In the genomic region with DNA sequence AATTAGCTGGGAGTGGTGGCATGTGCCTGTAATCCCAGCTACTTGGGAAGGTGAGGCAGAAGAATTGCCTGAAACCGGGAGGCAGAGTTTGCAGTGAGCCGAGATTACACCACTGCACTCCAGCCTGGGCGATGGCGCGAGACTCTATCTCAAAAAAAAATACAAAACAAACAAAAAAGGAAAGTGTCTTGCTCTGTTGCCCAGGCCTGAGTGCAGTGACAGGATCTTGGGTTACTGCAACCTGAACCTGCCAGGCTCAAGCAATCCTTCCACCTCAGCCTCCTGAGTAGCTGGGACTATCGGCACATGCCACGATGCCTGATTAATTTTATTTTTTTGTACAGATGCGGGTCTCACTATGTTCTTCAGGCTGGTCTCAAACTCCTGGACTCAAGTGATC, we compare ENCODE assay signal across 26 cellular contexts.
"Had no signal": no experiment of that assay in that cellular context is flagged by ENCODE, and none has a peak within 500 bp of the region (broad histone marks: within the 10 kb centered on the region; RNA-seq: fewer than 3 reads in every experiment).

No MANE protein-coding gene starts in this region.

- H3K4me3 ChIP-seq: gastroesophageal sphincter, heart right ventricle, lung, ovary, sigmoid colon, skin epidermis, spleen, testis, tibial nerve, upper lobe of right lung, uterus had no signal

- H3K27ac ChIP-seq: epithelial cell of prostate, gastroesophageal sphincter, ovary, sigmoid colon, skin epidermis, spleen, testis, tibial nerve, upper lobe of right lung, uterus had no signal

- H3K9me3 ChIP-seq: gastroesophageal sphincter, heart right ventricle, ovary, sigmoid colon, spleen, testis, tibial nerve, upper lobe of right lung, uterus had no signal

- DNase-seq: effector CD8-positive, alpha-beta T cell; endodermal cell; foreskin fibroblast; hippocampal formation; left cardiac atrium; natural killer cell; occipital lobe; ovary; posterior cingulate gyrus; retina; sigmoid colon; spleen; stimulated activated CD4-positive, alpha-beta T cell treated with anti-CD3 and anti-CD28 coated beads, Interleukin-4, amount 100 ng/mL, for 4 hours; stimulated activated naive CD8-positive, alpha-beta T cell treated with anti-CD3 and anti-CD28 coated beads, Interleukin-15, Interleukin-2, amounts not matched to agents 100 U/mL and 50 U/mL, for 24 hours; substantia nigra; testis; upper lobe of right lung; uterus had no signal

- H3K27me3 ChIP-seq: gastroesophageal sphincter, heart right ventricle, ovary, sigmoid colon, spleen, testis, tibial nerve, upper lobe of right lung, uterus had no signal

- ATAC-seq: esophagus mucosa; gastroesophageal sphincter; left cardiac atrium; natural killer cell; stimulated activated memory B cell treated with anti-CD40 and anti-IgM and Interleukin-4, amounts not matched to agents 10 μg/mL and 1 μg/mL and 100 μg/mL, for 72 hours; stimulated activated naive CD8-positive, alpha-beta T cell treated with anti-CD3 and anti-CD28 coated beads, Interleukin-15, Interleukin-2, amounts not matched to agents 100 U/mL and 50 U/mL, for 24 hours; upper lobe of right lung had no signal

- H3K4me1 ChIP-seq: testis, tibial nerve, uterus had no signal

- H3K36me3 ChIP-seq: gastroesophageal sphincter, heart right ventricle, ovary, sigmoid colon, spleen, tibial nerve, upper lobe of right lung, uterus had no signal
